ENCODE assay signal across 1 cellular context in genomic region chr14:74949859-74950572, GRCh38.
A peak's percentile ranks its signal among the peaks of the same experiment; 100 is the strongest.
TF ChIP-seq lines count a peak whose summit lies in the region.

No MANE protein-coding gene starts in this region.

TF ChIP-seq in HepG2, 621 proteins besides CTCF, POLR2A, EP300 and RAD21:
- TF ChIP-seq FOXJ3 (CRISPR knock-in tag; IDR thresholded peaks at IDR 0.05; ENCODE audit: borderline replicate concordance) (no peak), TEF (CRISPR knock-in tag; IDR thresholded peaks at IDR 0.05) (no peak), SOX5 (CRISPR knock-in tag; IDR thresholded peaks at IDR 0.05; ENCODE audit: borderline replicate concordance) (no peak), CCAR2 (optimal IDR thresholded peaks at IDR 0.05; ENCODE audit: low read depth, low read length) (no peak), ESRRA (CRISPR knock-in tag; IDR thresholded peaks at IDR 0.05; ENCODE audit: low read depth) (0 out of 2 replicates have a peak, but pooled peaks have one; percentile 2), ARID4A (CRISPR knock-in tag; IDR thresholded peaks at IDR 0.05; ENCODE audit: borderline replicate concordance) (no peak), AHR (CRISPR knock-in tag; IDR thresholded peaks at IDR 0.05) (no peak), ATF5 (CRISPR knock-in tag; IDR thresholded peaks at IDR 0.05; ENCODE audit: low read depth) (0 out of 2 replicates have a peak, but pooled peaks have one; percentile 54), MXI1 (IDR thresholded peaks at IDR 0.05; ENCODE audit: borderline replicate concordance, low read depth, low read length) (no peak), HNF1B (CRISPR knock-in tag; IDR thresholded peaks at IDR 0.05) (0 out of 2 replicates have a peak, but pooled peaks have one; percentile 28), HMGXB4 (CRISPR knock-in tag; IDR thresholded peaks at IDR 0.05; ENCODE audit: borderline replicate concordance in 1 of 2, low read depth in 1 of 2) (peak in 1 of 2 experiments; percentile 15; a peak in 1 of 4 replicates), ZNF326 (CRISPR knock-in tag; IDR thresholded peaks at IDR 0.05; ENCODE audit: borderline replicate concordance) (no peak), ZNF879 (CRISPR knock-in tag; IDR thresholded peaks at IDR 0.05) (no peak), PAX8 (CRISPR knock-in tag; IDR thresholded peaks at IDR 0.05; ENCODE audit: borderline replicate concordance) (0 out of 2 replicates have a peak, but pooled peaks have one; percentile 45), ZBTB3 (CRISPR knock-in tag; IDR thresholded peaks at IDR 0.05; ENCODE audit: borderline replicate concordance, low read depth) (no peak), ZNF644 (CRISPR knock-in tag; IDR thresholded peaks at IDR 0.05; ENCODE audit: low read depth) (no peak), E2F5 (CRISPR knock-in tag; conservative IDR thresholded peaks at IDR 0.05) (no peak), ZNF724P (CRISPR knock-in tag; IDR thresholded peaks at IDR 0.05; ENCODE audit: borderline replicate concordance) (no peak), ATM (IDR thresholded peaks at IDR 0.05; ENCODE audit: borderline replicate concordance) (no peak), ZNF501 (CRISPR knock-in tag; IDR thresholded peaks at IDR 0.05) (0 out of 2 replicates have a peak, but pooled peaks have one; percentile 2), ZNF367 (CRISPR knock-in tag; IDR thresholded peaks at IDR 0.05; ENCODE audit: borderline replicate concordance) (no peak), ZNF33B (CRISPR knock-in tag; IDR thresholded peaks at IDR 0.05) (no peak), SMARCE1 (IDR thresholded peaks at IDR 0.05; ENCODE audit: borderline replicate concordance) (no peak), ZEB1 (IDR thresholded peaks at IDR 0.05; ENCODE audit: insufficient replicate concordance, low read depth) (no peak), ZNF780A (CRISPR knock-in tag; IDR thresholded peaks at IDR 0.05) (no peak), ZNF274 (CRISPR knock-in tag; IDR thresholded peaks at IDR 0.05) (no peak), CREBL2 (CRISPR knock-in tag; IDR thresholded peaks at IDR 0.05; ENCODE audit: borderline replicate concordance) (no peak), SP4 (CRISPR knock-in tag; IDR thresholded peaks at IDR 0.05) (no peak), CSRNP1 (CRISPR knock-in tag; IDR thresholded peaks at IDR 0.05) (no peak), TFAP4 (IDR thresholded peaks at IDR 0.05; ENCODE audit: borderline replicate concordance, low read depth) (no peak), GABPA (IDR thresholded peaks at IDR 0.05; ENCODE audit: low read depth, low read length) (no peak), GABPA (CRISPR knock-in tag; IDR thresholded peaks at IDR 0.05; ENCODE audit: low read depth) (no peak), MED8 (CRISPR knock-in tag; IDR thresholded peaks at IDR 0.05; ENCODE audit: insufficient replicate concordance) (no peak), ZNF383 (CRISPR knock-in tag; IDR thresholded peaks at IDR 0.05; ENCODE audit: borderline replicate concordance) (no peak)
